In the genomic region with DNA sequence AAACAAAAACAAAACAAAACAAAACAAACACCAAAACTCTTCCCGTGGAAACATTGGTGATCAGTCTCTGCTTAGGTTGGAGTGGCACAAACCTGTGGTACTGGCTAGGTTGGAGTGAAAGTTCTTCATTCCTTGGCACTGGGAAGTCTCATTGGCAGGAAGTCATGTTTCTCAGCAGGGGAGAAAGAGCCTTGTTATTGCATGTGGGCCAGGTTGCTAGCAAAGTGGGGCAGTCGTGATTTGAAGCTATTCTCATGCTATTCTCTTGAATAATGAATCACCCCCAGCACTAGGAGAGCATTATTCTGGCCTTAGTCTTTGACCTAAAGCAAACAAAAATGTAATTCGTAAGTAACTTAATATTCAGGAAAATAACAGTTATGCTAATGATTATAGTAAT, we compare ENCODE assay signal across 10 cellular contexts. TPM values are rescaled to one million over a fixed set of nuclear protein-coding genes. Genes with fewer than 3 reads are reported as not detected.
DNase-seq lines count a peak whose midpoint lies in the region; ATAC-seq and TF ChIP-seq lines count a peak whose summit lies in the region.
"Had no signal": no experiment of that assay in that cellular context is flagged by ENCODE, and none has a peak within 500 bp of the region (broad histone marks: within the 10 kb centered on the region; RNA-seq: fewer than 3 reads in every experiment).

No MANE protein-coding gene starts in this region.

- H3K36me3 ChIP-seq in colonic mucosa: no peaks in the 10 kb centered on the region
- H3K36me3 ChIP-seq: tibial nerve had no signal

- intact Hi-C loops in colonic mucosa (cut with DNase I): no loop called here

- peak; percentile 70 for DNase-seq in NCI-H226
- peak; percentile 13 for DNase-seq in dermis blood vessel endothelial cell
- DNase-seq in mucosa of gallbladder (ENCODE audit: low spot score): peak; percentile 38
- DNase-seq in NCI-H446 treated with DMSO at 0.1 percent for 48 hours (lab: John Stamatoyannopoulos, UW): no peak
- no peak for DNase-seq in colonic mucosa
- DNase-seq in mesenteric fat pad (ENCODE audit: low spot score): no peak

- no peak for ATAC-seq in GM18907 (IDR thresholded peaks at IDR 0.05; ENCODE audit: unreplicated experiment)

- no peaks in the 10 kb centered on the region for H3K4me1 ChIP-seq in colonic mucosa
- H3K4me1 ChIP-seq: tibial nerve had no signal

- no peaks in the 10 kb centered on the region for H3K9me3 ChIP-seq in colonic mucosa
- H3K9me3 ChIP-seq: tibial nerve had no signal

- no peak overlapping the region for H3K9ac ChIP-seq in colonic mucosa (ENCODE audit: low read depth in 2 of 2, low read length in 2 of 2)

- H3K27me3 ChIP-seq in colonic mucosa: no peaks in the 10 kb centered on the region

- peak overlapping the region; percentile 42; the same call in 1 of the 2 replicates for H3K27ac ChIP-seq in C4-2B
- H3K27ac ChIP-seq in colonic mucosa: no peak overlapping the region
- H3K27ac ChIP-seq: dorsolateral prefrontal cortex, tibial nerve had no signal

- no peak for TF ChIP-seq CTCF in C4-2B (conservative IDR thresholded peaks at IDR 0.05)
- no peak for TF ChIP-seq CTCF in colonic mucosa (IDR thresholded peaks at IDR 0.05)

- H3K4me3 ChIP-seq in colonic mucosa: no peak overlapping the region
- H3K4me3 ChIP-seq: dorsolateral prefrontal cortex, tibial nerve had no signal

RNA-seq across cellular contexts. Expression of gene B4GALNT2, which starts 24.3 kb away (rescaled TPM):
- total RNA-seq in dermis blood vessel endothelial cell (under 0.01 TPM in 2 replicates), mucosa of gallbladder (4.6 TPM), colonic mucosa (10 to 100 TPM; 13.3 to 26.8 TPM), mesenteric fat pad (not detected)
- total RNA-seq: tibial nerve had no signal

Comparison
In these comparisons a context has a peak if more than half of its experiments do, and no peak if none do; other contexts are left out.
1. DNase-seq: peak in NCI-H226 (single experiment), dermis blood vessel endothelial cell (single experiment) and mucosa of gallbladder (single experiment); none in NCI-H446 treated with DMSO at 0.1 percent for 48 hours (single experiment), colonic mucosa (single experiment) and mesenteric fat pad (single experiment).